Comparison of ENCODE assay signal across 10 cellular contexts in genomic region chr4:113958766-113959540, GRCh38. TPM values are rescaled to one million over a fixed set of nuclear protein-coding genes. Genes with fewer than 3 reads are reported as not detected.
DNase-seq lines count a peak whose midpoint lies in the region; ATAC-seq and TF ChIP-seq lines count a peak whose summit lies in the region.
"Had no signal": no experiment of that assay in that cellular context is flagged by ENCODE, and none has a peak within 500 bp of the region (broad histone marks: within the 10 kb centered on the region; RNA-seq: fewer than 3 reads in every experiment).

No MANE protein-coding gene starts in this region.

- CTCF ChIA-PET in RWPE1 (lab: Yijun Ruan, JAX): no interaction called here
- CTCF ChIA-PET in activated naive CD4-positive, alpha-beta T cell treated with anti-CD3 and anti-CD28 coated beads, Interleukin-2, amount 10 ng/mL, durations not matched to agents 7 days and 5 days (lab: Charles Lee): interaction anchor here (0.9 to 1.2 kb wide), 2 partner anchors 8 to 113 kb away, joined by 3 to 4 read pairs; no protein-coding TSS in a partner anchor

- peak overlapping the region in 1 of 12 donors; percentile 6 for H3K4me3 ChIP-seq in heart left ventricle
- H3K4me3 ChIP-seq in vagina: no peak overlapping the region

- H3K27me3 Mint-ChIP-seq in activated naive CD4-positive, alpha-beta T cell treated with anti-CD3 and anti-CD28 coated beads, Interleukin-2, amount 10 ng/mL, durations not matched to agents 7 days and 5 days: no peaks in the 10 kb centered on the region

- no peaks in the 10 kb centered on the region for H3K36me3 Mint-ChIP-seq in activated naive CD4-positive, alpha-beta T cell treated with anti-CD3 and anti-CD28 coated beads, Interleukin-2, amount 10 ng/mL, durations not matched to agents 7 days and 5 days

- intact Hi-C loops in heart left ventricle (cut with DNase I) (loop anchor here in 5 of 10 donors (10.0 kb wide), 3 partner anchors 116 to 426 kb away; no protein-coding TSS in a partner anchor), Right ventricle myocardium superior (cut with DNase I) (no loop called here), vagina (cut with DNase I) (no loop called here)

- no peaks in the 10 kb centered on the region for H3K36me3 ChIP-seq in heart left ventricle
- H3K36me3 ChIP-seq in vagina: no peaks in the 10 kb centered on the region

- DNase-seq in heart left ventricle (no peak), Right ventricle myocardium superior (no peak), RWPE1 (ENCODE audit: low spot score) (peak; percentile 80), glomerular visceral epithelial cell (ENCODE audit: extremely low spot score) (peak; percentile 92), vagina (ENCODE audit: extremely low spot score in 2 of 2) (no peak), KG1 (lab: John Stamatoyannopoulos, UW) (no peak)
- no peak for DNase-seq in activated naive CD4-positive, alpha-beta T cell treated with anti-CD3 and anti-CD28 coated beads, Interleukin-2, amount 10 ng/mL, durations not matched to agents 7 days and 5 days
- DNase-seq in activated effector memory CD4-positive, alpha-beta T cell treated with anti-CD3 and anti-CD28 coated beads, Interleukin-2, amount 50 U/mL, for 16 hours: no peak
- DNase-seq: left cardiac atrium had no signal

- 59 to 65% (median 61%) methylated on average over 8 of the region's 8 CpGs for WGBS in heart left ventricle, 4 donors

- TF ChIP-seq CTCF in heart left ventricle (IDR thresholded peaks at IDR 0.05) (no peak), RWPE1 (conservative IDR thresholded peaks at IDR 0.05; ENCODE audit: low read depth) (no peak), vagina (IDR thresholded peaks at IDR 0.05) (no peak)

- H3K9me3 ChIP-seq in heart left ventricle (no peaks in the 10 kb centered on the region), vagina (no peaks in the 10 kb centered on the region)

- H3K4me3 Mint-ChIP-seq in activated naive CD4-positive, alpha-beta T cell treated with anti-CD3 and anti-CD28 coated beads, Interleukin-2, amount 10 ng/mL, durations not matched to agents 7 days and 5 days: no peak overlapping the region
- H3K4me3 Mint-ChIP-seq: T-helper 1 cell treated with Interleukin-12 subunit alpha and Interleukin-12 subunit beta and Interleukin-4 antibody, amounts not matched to agents 30 μg/mL and 1 μg/mL, for 36 hours had no signal

- H3K4me1 Mint-ChIP-seq in activated naive CD4-positive, alpha-beta T cell treated with anti-CD3 and anti-CD28 coated beads, Interleukin-2, amount 10 ng/mL, durations not matched to agents 7 days and 5 days: peaks cover 6% of the 10 kb centered on the region

- ATAC-seq in heart left ventricle (peak in 3 of 4 donors; percentile 56 to 86 (median 58)), Right ventricle myocardium superior (ENCODE audit: poor library complexity) (no peak)

- POLR2A ChIA-PET in RWPE1 (lab: Yijun Ruan, JAX; ENCODE audit: low non-redundant PET): interaction anchor here (0.6 kb wide), 1 partner anchor 47 kb away, joined by 3 read pairs; no protein-coding TSS in a partner anchor

- H3K27ac Mint-ChIP-seq in activated naive CD4-positive, alpha-beta T cell treated with anti-CD3 and anti-CD28 coated beads, Interleukin-2, amount 10 ng/mL, durations not matched to agents 7 days and 5 days: no peak overlapping the region
- H3K27ac Mint-ChIP-seq: T-helper 1 cell treated with Interleukin-12 subunit alpha and Interleukin-12 subunit beta and Interleukin-4 antibody, amounts not matched to agents 30 μg/mL and 1 μg/mL, for 36 hours had no signal

- TF ChIP-seq POLR2A in heart left ventricle (IDR thresholded peaks at IDR 0.05): no peak
- TF ChIP-seq POLR2A in vagina (IDR thresholded peaks at IDR 0.05): no peak

- H3K27ac ChIP-seq in heart left ventricle: peak overlapping the region in 2 of 12 donors; percentile 8 to 22
- H3K27ac ChIP-seq in RWPE1: no peak overlapping the region
- H3K27ac ChIP-seq in vagina: peak overlapping the region; percentile 34

- peaks cover 9% of the 10 kb centered on the region for H3K9me3 Mint-ChIP-seq in activated naive CD4-positive, alpha-beta T cell treated with anti-CD3 and anti-CD28 coated beads, Interleukin-2, amount 10 ng/mL, durations not matched to agents 7 days and 5 days

- H3K27me3 ChIP-seq in heart left ventricle: no peaks in the 10 kb centered on the region
- no peaks in the 10 kb centered on the region for H3K27me3 ChIP-seq in vagina

- H3K4me1 ChIP-seq in heart left ventricle (peaks cover 0 to 12% (median 0%) of the 10 kb centered on the region in 12 donors), vagina (peaks cover 16% of the 10 kb centered on the region)

RNA-seq across cellular contexts. Expression of gene ARSJ, which starts 20.5 kb away (rescaled TPM):
- total RNA-seq in heart left ventricle (1 to 10 TPM in 7 of 9 donors, under 1 TPM in 2; 0.69 to 7.0 (median 1.9) TPM), Right ventricle myocardium superior (0.70 TPM), vagina (5.4 TPM)
- under 1 TPM; 0.30 to 0.68 TPM for polyA plus RNA-seq in heart left ventricle

Comparison
In these comparisons a context has a peak if more than half of its experiments do, and no peak if none do; other contexts are left out.
1. DNase-seq: peak in RWPE1 (single experiment) and glomerular visceral epithelial cell (single experiment); none in heart left ventricle (0 of 5), Right ventricle myocardium superior (single experiment), vagina (0 of 2), activated naive CD4-positive, alpha-beta T cell treated with anti-CD3 and anti-CD28 coated beads, Interleukin-2, amount 10 ng/mL, durations not matched to agents 7 days and 5 days (single experiment), KG1 (single experiment) and activated effector memory CD4-positive, alpha-beta T cell treated with anti-CD3 and anti-CD28 coated beads, Interleukin-2, amount 50 U/mL, for 16 hours (single experiment).